ENCODE assay signal across 11 cellular contexts in the genomic region with DNA sequence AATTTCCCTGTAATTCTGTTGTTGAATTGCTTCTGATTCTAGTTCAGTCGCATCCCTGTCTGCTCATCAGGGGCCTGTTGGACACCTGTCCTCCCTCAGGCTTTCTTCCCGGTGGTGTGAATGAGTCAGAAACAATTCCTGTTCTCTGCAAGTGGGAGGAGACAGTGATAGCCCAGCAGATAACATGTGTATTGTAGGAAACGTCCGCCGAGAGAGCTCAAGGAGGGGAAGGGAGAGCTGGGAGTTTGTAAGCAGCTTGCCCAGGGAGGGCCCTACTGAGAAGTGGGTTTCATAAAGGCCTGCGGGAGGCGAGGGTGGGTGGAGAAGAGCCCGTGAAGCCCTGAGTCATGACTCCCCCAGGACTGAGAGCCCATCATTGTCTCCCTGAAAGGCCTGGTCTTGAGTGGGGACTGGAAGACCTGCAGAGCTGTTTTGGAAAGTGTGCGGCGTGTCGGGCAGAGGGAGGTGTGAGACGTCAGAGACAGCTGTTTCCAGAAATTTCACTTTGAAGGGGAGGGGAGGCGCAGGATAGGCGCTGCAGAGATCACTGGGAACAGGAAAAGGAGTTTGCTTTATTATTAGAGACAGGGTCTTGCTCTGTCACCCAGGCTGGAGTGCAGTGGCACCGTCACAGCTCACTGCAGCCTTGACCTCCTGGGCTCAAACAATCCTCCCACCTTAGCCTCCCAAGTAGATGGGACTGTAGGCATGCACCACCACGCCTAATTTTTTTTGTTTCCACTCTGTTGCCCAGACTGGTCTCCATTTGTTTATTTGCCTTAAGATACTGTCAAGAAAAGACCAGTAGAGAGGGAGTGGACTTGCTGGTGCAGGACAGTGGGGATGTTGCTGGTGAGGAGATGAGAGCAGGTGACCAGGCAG. TPM values are rescaled to one million over a fixed set of nuclear protein-coding genes. Genes with fewer than 3 reads are reported as not detected.
DNase-seq lines count a peak whose midpoint lies in the region; ATAC-seq, FAIRE-seq and TF ChIP-seq lines count a peak whose summit lies in the region.
"Had no signal": no experiment of that assay in that cellular context is flagged by ENCODE, and none has a peak within 500 bp of the region (broad histone marks: within the 10 kb centered on the region; RNA-seq: fewer than 3 reads in every experiment).

No MANE protein-coding gene starts in this region.

- H3K9me3 Mint-ChIP-seq in activated naive CD4-positive, alpha-beta T cell treated with anti-CD3 and anti-CD28 coated beads, Interleukin-2, amount 50 U/mL, for 72 hours, result no peaks in the 10 kb centered on the region
- H3K9me3 Mint-ChIP-seq in activated naive CD8-positive, alpha-beta T cell treated with anti-CD3 and anti-CD28 coated beads for 36 hours, result no peaks in the 10 kb centered on the region

- no peak for FAIRE-seq in urothelium cell line (lab: Jason Lieb, UNC)

- no peaks in the 10 kb centered on the region for H3K27me3 Mint-ChIP-seq in activated naive CD8-positive, alpha-beta T cell treated with anti-CD3 and anti-CD28 coated beads for 36 hours

- ATAC-seq in activated naive CD4-positive, alpha-beta T cell treated with anti-CD3 and anti-CD28 coated beads, Interleukin-2, amount 50 U/mL, for 72 hours, result peak in 1 of 2 donors; percentile 18

- H3K27me3 ChIP-seq in kidney epithelial cell (ENCODE audit: control insufficient read depth, insufficient read depth, low read length), result no peaks in the 10 kb centered on the region
- H3K27me3 ChIP-seq: dorsolateral prefrontal cortex, neutrophil had no signal

- H3K4me1 Mint-ChIP-seq in activated naive CD8-positive, alpha-beta T cell treated with anti-CD3 and anti-CD28 coated beads for 36 hours, result peaks cover 19% of the 10 kb centered on the region

- peaks cover 3% of the 10 kb centered on the region for H3K36me3 ChIP-seq in kidney epithelial cell (ENCODE audit: control insufficient read depth, insufficient read depth, low read length)

- peaks cover 32 to 73% of the 10 kb centered on the region in 2 donors for H3K36me3 Mint-ChIP-seq in activated naive CD4-positive, alpha-beta T cell treated with anti-CD3 and anti-CD28 coated beads, Interleukin-2, amount 50 U/mL, for 72 hours
- H3K36me3 Mint-ChIP-seq in activated naive CD8-positive, alpha-beta T cell treated with anti-CD3 and anti-CD28 coated beads for 36 hours, result peaks cover 52% of the 10 kb centered on the region

- no peak overlapping the region for H3K4me3 ChIP-seq in kidney epithelial cell (ENCODE audit: low read depth, low read length)
- H3K4me3 ChIP-seq: dorsolateral prefrontal cortex had no signal

- TF ChIP-seq CTCF in kidney epithelial cell (IDR thresholded peaks at IDR 0.05; ENCODE audit: insufficient read depth, low read length, poor library complexity, severe bottlenecking), result no peak

- peak overlapping the region; percentile 30 for H3K4me3 Mint-ChIP-seq in activated naive CD8-positive, alpha-beta T cell treated with anti-CD3 and anti-CD28 coated beads for 36 hours

- no peak for DNase-seq in activated naive CD4-positive, alpha-beta T cell treated with anti-CD3 and anti-CD28 coated beads, Interleukin-2, amount 50 U/mL, for 72 hours (ENCODE audit: low spot score in 2 of 2)
- DNase-seq in activated naive CD4-positive, alpha-beta T cell (lab: John Stamatoyannopoulos, UW), result no peak
- DNase-seq in activated naive CD8-positive, alpha-beta T cell treated with anti-CD3 and anti-CD28 coated beads for 36 hours, result no peak
- DNase-seq in kidney epithelial cell (ENCODE audit: low read depth) (peak; percentile 62), urothelium cell line (ENCODE audit: low spot score) (peak; percentile 36), SKM-1 treated with dmso at 0.1 percent for 144 hours (lab: John Stamatoyannopoulos, UW; ENCODE audit: unreplicated experiment) (no peak), NCI-H510A (lab: John Stamatoyannopoulos, UW) (no peak), NCI-H1105 treated with DMSO at 0.1 percent for 48 hours (lab: John Stamatoyannopoulos, UW) (no peak)
- DNase-seq: T1000 had no signal

- peak overlapping the region; percentile 80 to 97 for H3K27ac Mint-ChIP-seq in activated naive CD4-positive, alpha-beta T cell treated with anti-CD3 and anti-CD28 coated beads, Interleukin-2, amount 50 U/mL, for 72 hours
- peak overlapping the region; percentile 83 for H3K27ac Mint-ChIP-seq in activated naive CD8-positive, alpha-beta T cell treated with anti-CD3 and anti-CD28 coated beads for 36 hours

RNA-seq across cellular contexts. Expression of a gene that starts 35.3 kb away (rescaled TPM):
- total RNA-seq in activated naive CD4-positive, alpha-beta T cell treated with anti-CD3 and anti-CD28 coated beads, Interleukin-2, amount 50 U/mL, for 72 hours, result 100 to 1,000 TPM; 102 to 135 TPM
- 10 to 100 TPM; 59.9 to 66.8 TPM for total RNA-seq in activated naive CD8-positive, alpha-beta T cell treated with anti-CD3 and anti-CD28 coated beads for 36 hours
- 66.7 and 70.1 TPM in 2 replicates for total RNA-seq in kidney epithelial cell

RNA-seq across cellular contexts. Expression of a gene that starts 38.7 kb away (rescaled TPM):
- total RNA-seq in activated naive CD4-positive, alpha-beta T cell treated with anti-CD3 and anti-CD28 coated beads, Interleukin-2, amount 50 U/mL, for 72 hours, result not detected
- not detected for total RNA-seq in activated naive CD8-positive, alpha-beta T cell treated with anti-CD3 and anti-CD28 coated beads for 36 hours
- not detected in 2 replicates for total RNA-seq in kidney epithelial cell

RNA-seq across cellular contexts. Expression of a gene that starts 40.1 kb away (rescaled TPM):
- 10 to 100 TPM; 41.4 to 54.1 TPM for total RNA-seq in activated naive CD4-positive, alpha-beta T cell treated with anti-CD3 and anti-CD28 coated beads, Interleukin-2, amount 50 U/mL, for 72 hours
- total RNA-seq in activated naive CD8-positive, alpha-beta T cell treated with anti-CD3 and anti-CD28 coated beads for 36 hours, result 10 to 100 TPM; 77.2 to 87.3 TPM
- total RNA-seq in kidney epithelial cell, result 88.8 and 105 TPM in 2 replicates

RNA-seq across cellular contexts. Expression of a gene that starts 49.5 kb away (rescaled TPM):
- total RNA-seq in activated naive CD4-positive, alpha-beta T cell treated with anti-CD3 and anti-CD28 coated beads, Interleukin-2, amount 50 U/mL, for 72 hours, result not detected
- not detected for total RNA-seq in activated naive CD8-positive, alpha-beta T cell treated with anti-CD3 and anti-CD28 coated beads for 36 hours
- total RNA-seq in kidney epithelial cell, result not detected in 2 replicates

RNA-seq across cellular contexts. Expression of a gene that starts 59.9 kb away (rescaled TPM):
- not detected for total RNA-seq in activated naive CD4-positive, alpha-beta T cell treated with anti-CD3 and anti-CD28 coated beads, Interleukin-2, amount 50 U/mL, for 72 hours
- not detected for total RNA-seq in activated naive CD8-positive, alpha-beta T cell treated with anti-CD3 and anti-CD28 coated beads for 36 hours
- not detected in 2 replicates for total RNA-seq in kidney epithelial cell

Comparison
In these comparisons a context has a peak if more than half of its experiments do, and no peak if none do; other contexts are left out.
1. DNase-seq: peak in kidney epithelial cell (single experiment) and urothelium cell line (single experiment); none in activated naive CD4-positive, alpha-beta T cell treated with anti-CD3 and anti-CD28 coated beads, Interleukin-2, amount 50 U/mL, for 72 hours (0 of 2), activated naive CD4-positive, alpha-beta T cell (0 of 4), activated naive CD8-positive, alpha-beta T cell treated with anti-CD3 and anti-CD28 coated beads for 36 hours (single experiment), SKM-1 treated with dmso at 0.1 percent for 144 hours (single experiment), NCI-H510A (single experiment) and NCI-H1105 treated with DMSO at 0.1 percent for 48 hours (single experiment).